7 cellular contexts compared by ENCODE assay signal in genomic region chr19:35030257-35031071, GRCh38. TPM values are rescaled to one million over a fixed set of nuclear protein-coding genes. Genes with fewer than 3 reads are reported as not detected.
A peak's percentile ranks its signal among the peaks of the same experiment; 100 is the strongest.
DNase-seq lines count a peak whose midpoint lies in the region; ATAC-seq and TF ChIP-seq lines count a peak whose summit lies in the region.

SCN1B (plus strand) TSS chr19:35030470; CDS start chr19:35030821, 351 bp downstream.

- H3K27me3 Mint-ChIP-seq in activated T-cell treated with anti-CD3 and anti-CD28 coated beads, Interleukin-2, amount 50 U/mL, for 72 hours (ENCODE audit: low read depth): peaks cover 24% of the 10 kb centered on the region
- H3K27me3 Mint-ChIP-seq in naive thymus-derived CD8-positive, alpha-beta T cell: peaks cover 3 to 13% (median 7%) of the 10 kb centered on the region in 5 donors

- H3K27me3 ChIP-seq in esophagus squamous epithelium: peaks cover 0 to 43% (median 0%) of the 10 kb centered on the region in 4 donors

- H3K9me3 Mint-ChIP-seq in activated T-cell treated with anti-CD3 and anti-CD28 coated beads, Interleukin-2, amount 50 U/mL, for 72 hours: no peaks in the 10 kb centered on the region
- H3K9me3 Mint-ChIP-seq in naive thymus-derived CD8-positive, alpha-beta T cell: no peaks in the 10 kb centered on the region

- TF ChIP-seq POLR2A in esophagus squamous epithelium (IDR thresholded peaks at IDR 0.05): no peak

- TF ChIP-seq CTCF in GM13977 (IDR thresholded peaks at IDR 0.05; ENCODE audit: extremely low read depth, insufficient read depth, missing control alignments): no peak
- TF ChIP-seq CTCF in esophagus squamous epithelium (IDR thresholded peaks at IDR 0.05): no peak

- H3K4me1 Mint-ChIP-seq in activated T-cell treated with anti-CD3 and anti-CD28 coated beads, Interleukin-2, amount 50 U/mL, for 72 hours (ENCODE audit: low read depth): peaks cover 17% of the 10 kb centered on the region
- peaks cover 9 to 15% (median 13%) of the 10 kb centered on the region in 4 donors for H3K4me1 Mint-ChIP-seq in naive thymus-derived CD8-positive, alpha-beta T cell

- peak within 1 kb of the TSS; percentile 80 for H3K27ac Mint-ChIP-seq in activated T-cell treated with anti-CD3 and anti-CD28 coated beads, Interleukin-2, amount 50 U/mL, for 72 hours
- H3K27ac Mint-ChIP-seq in naive thymus-derived CD8-positive, alpha-beta T cell: peak within 1 kb of the TSS in 7 of 10 donors; percentile 15 to 83 (median 40)

- peak within 1 kb of the TSS; percentile 32 to 76 (median 52) for H3K4me3 ChIP-seq in esophagus squamous epithelium

- peak; percentile 82 to 86 for ATAC-seq in activated T-cell treated with anti-CD3 and anti-CD28 coated beads, Interleukin-2, amount 50 U/mL, for 72 hours (replicated peaks in 1 of 2)
- peak; percentile 71 to 85 for ATAC-seq in naive thymus-derived CD8-positive, alpha-beta T cell
- ATAC-seq in HG02610 (IDR thresholded peaks at IDR 0.05; ENCODE audit: unreplicated experiment): no peak

- peak within 1 kb of the TSS; percentile 64 to 72 for H3K4me3 Mint-ChIP-seq in activated T-cell treated with anti-CD3 and anti-CD28 coated beads, Interleukin-2, amount 50 U/mL, for 72 hours
- peak within 1 kb of the TSS; percentile 58 to 92 (median 83) for H3K4me3 Mint-ChIP-seq in naive thymus-derived CD8-positive, alpha-beta T cell

- intact Hi-C loops in esophagus squamous epithelium (cut with DNase I): no loop called here

- DNase-seq in GM13977 (ENCODE audit: low spot score) (peak; percentile 78), NCI-H526 treated with DMSO at 0.1 percent for 48 hours (lab: John Stamatoyannopoulos, UW) (peak; percentile 25), esophagus squamous epithelium (lab: John Stamatoyannopoulos, UW) (no peak)
- peak; percentile 82 for DNase-seq in activated T-cell treated with anti-CD3 and anti-CD28 coated beads, Interleukin-2, amount 50 U/mL, for 72 hours
- DNase-seq in naive thymus-derived CD8-positive, alpha-beta T cell: peak in 8 of 10 donors; percentile 20 to 49 (median 38)
- peak in 4 of 6 experiments; percentile 18 to 37 (median 29) for DNase-seq in stimulated activated naive CD4-positive, alpha-beta T cell (lab: John Stamatoyannopoulos, UW)

- H3K4me1 ChIP-seq in esophagus squamous epithelium: peaks cover 6 to 29% (median 16%) of the 10 kb centered on the region in 3 donors

- no CpG with 5 or more reads among the region's 118 CpGs for WGBS in esophagus squamous epithelium, 2 donors

- peaks cover 3 to 6% of the 10 kb centered on the region in 2 donors for H3K36me3 Mint-ChIP-seq in activated T-cell treated with anti-CD3 and anti-CD28 coated beads, Interleukin-2, amount 50 U/mL, for 72 hours (ENCODE audit: insufficient read depth in 2 of 2)
- H3K36me3 Mint-ChIP-seq in naive thymus-derived CD8-positive, alpha-beta T cell: peaks cover 0 to 26% (median 0%) of the 10 kb centered on the region in 3 donors

- POLR2A ChIA-PET in naive thymus-derived CD8-positive, alpha-beta T cell (lab: Charles Lee): interaction anchor here (0.6 to 9.2 kb wide), 4 partner anchors 9 to 20 kb away, joined by 3 to 98 read pairs (median 6); no protein-coding TSS in a partner anchor

- peaks cover 0 to 35% (median 6%) of the 10 kb centered on the region in 3 donors for H3K36me3 ChIP-seq in esophagus squamous epithelium

- H3K27ac ChIP-seq in esophagus squamous epithelium: peak within 1 kb of the TSS in 3 of 4 donors; percentile 16 to 78 (median 76)

- H3K9me3 ChIP-seq in esophagus squamous epithelium: no peaks in the 10 kb centered on the region

- in situ Hi-C loops in GM13977 (cut with MboI; ENCODE audit: low pct_unique_long_range_greater_than_20kb, low sequenced_read_pairs, unreplicated experiment): no loop called here

RNA-seq across cellular contexts. Expression of gene SCN1B, which starts in this region (rescaled TPM):
- total RNA-seq in activated T-cell treated with anti-CD3 and anti-CD28 coated beads, Interleukin-2, amount 50 U/mL, for 72 hours: 1 to 10 TPM; 2.7 to 4.7 TPM
- 1 to 10 TPM in 2 of 4 donors, under 1 TPM in 1, not detected in 1; 0.26 to 5.9 (median 1.2) TPM for total RNA-seq in esophagus squamous epithelium
- 1 to 10 TPM; 1.6 to 2.1 TPM for total RNA-seq in naive thymus-derived CD8-positive, alpha-beta T cell
- polyA plus RNA-seq in naive thymus-derived CD8-positive, alpha-beta T cell: under 1 TPM in 2 of 3 donors, not detected in 1; 0.27 to 0.28 TPM
